22 cellular contexts compared by ENCODE assay signal in the genomic region with DNA sequence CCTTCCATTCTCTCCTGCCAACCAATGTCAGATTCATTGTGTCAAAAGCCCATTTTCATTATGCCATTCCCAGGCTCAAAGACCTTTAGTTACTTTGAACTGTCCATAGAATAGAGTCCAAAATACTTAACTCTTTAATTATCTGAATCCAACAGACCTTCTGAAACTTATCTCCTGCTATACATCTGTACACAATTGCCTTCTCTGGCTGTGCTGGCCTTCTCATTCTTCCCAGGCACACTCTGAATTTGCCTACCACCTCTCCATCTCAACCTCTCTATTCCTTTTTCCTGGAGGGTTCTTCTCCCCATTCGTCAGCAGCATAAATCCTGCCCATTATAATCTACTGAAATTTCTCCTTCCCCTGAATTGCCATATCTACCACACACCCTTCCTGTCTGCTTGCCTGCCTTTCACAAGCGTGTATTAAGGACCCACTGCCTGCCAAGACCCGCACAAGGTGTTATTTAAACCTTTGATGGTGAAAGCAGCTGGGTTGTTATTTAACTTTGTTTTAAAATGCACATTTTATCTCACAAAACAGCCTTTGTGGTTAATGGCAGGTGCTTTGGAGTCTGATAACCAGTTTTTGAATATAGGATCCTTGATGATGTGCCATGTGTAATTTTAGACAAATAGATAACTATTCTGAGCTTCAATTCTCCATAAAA.
"Had no signal": no experiment of that assay in that cellular context is flagged by ENCODE, and none has a peak within 500 bp of the region (broad histone marks: within the 10 kb centered on the region; RNA-seq: fewer than 3 reads in every experiment).

No MANE protein-coding gene starts in this region.

- H3K36me3 ChIP-seq: adrenal gland, brain microvascular endothelial cell, prostate gland, spleen had no signal

- ATAC-seq: activated CD4-positive, alpha-beta T cell treated with anti-CD3 and anti-CD28 coated beads for 36 hours; activated T-cell treated with anti-CD3 and anti-CD28 coated beads, Interleukin-2, amount 50 U/mL, for 4 hours; natural killer cell had no signal

- H3K4me3 ChIP-seq: adrenal gland, ascending aorta, esophagus muscularis mucosa, prostate gland, spleen had no signal

- H3K9me3 ChIP-seq: adrenal gland, ascending aorta, esophagus muscularis mucosa, prostate gland, spleen had no signal

- DNase-seq: activated B cell treated with CpG ODN at 0.5 μM for 24 hours; activated CD4-positive, alpha-beta T cell treated with anti-CD3 and anti-CD28 coated beads for 36 hours; activated CD4-positive, alpha-beta T cell treated with anti-CD3 and anti-CD28 coated beads, Interleukin-2, amount 50 U/mL, for 48 hours; activated CD8-positive, alpha-beta memory T cell treated with anti-CD3 and anti-CD28 coated beads, Interleukin-2, amount 50 U/mL, for 48 hours; activated naive CD4-positive, alpha-beta T cell; activated T-cell treated with anti-CD3 and anti-CD28 coated beads, Interleukin-2, amount 50 U/mL, for 4 hours; brain microvascular endothelial cell; central memory CD4-positive, alpha-beta T cell; effector memory CD4-positive, alpha-beta T cell; glutamatergic neuron; hypothalamus; left ventricle myocardium superior; mammary epithelial cell; midbrain; natural killer cell; spleen; stimulated activated CD4-positive, alpha-beta T cell treated with anti-CD3 and anti-CD28 coated beads, Interleukin-4, amount 100 ng/mL, for 1 hour; stimulated activated naive CD4-positive, alpha-beta T cell had no signal

- H3K27ac ChIP-seq: adrenal gland, ascending aorta, brain microvascular endothelial cell, esophagus muscularis mucosa, prostate gland, spleen had no signal

- H3K27me3 ChIP-seq: adrenal gland, ascending aorta, brain microvascular endothelial cell, esophagus muscularis mucosa, spleen had no signal

- H3K4me1 ChIP-seq: ascending aorta, prostate gland had no signal
